ENCODE assay signal across 29 cellular contexts in the genomic region with DNA sequence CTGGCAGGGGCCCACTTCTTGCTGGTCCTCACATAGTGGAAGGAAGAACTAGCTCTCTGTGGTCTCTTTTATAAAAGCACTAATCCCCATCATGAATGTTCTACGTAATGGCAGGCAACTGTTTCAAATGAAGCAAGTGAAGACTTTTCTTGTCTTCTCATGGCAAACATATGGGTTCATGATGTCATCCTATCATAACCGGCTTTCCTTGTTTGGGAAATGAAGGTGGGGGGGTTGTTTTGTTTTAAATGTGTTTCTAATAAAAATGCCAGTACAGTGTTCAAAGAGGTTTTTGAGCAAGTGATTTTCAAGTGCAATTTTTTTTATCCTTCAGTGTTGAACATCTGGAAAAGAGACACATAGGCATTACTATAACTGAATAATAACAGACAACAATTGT.
"Had no signal": no experiment of that assay in that cellular context is flagged by ENCODE, and none has a peak within 500 bp of the region (broad histone marks: within the 10 kb centered on the region; RNA-seq: fewer than 3 reads in every experiment).

No MANE protein-coding gene starts in this region.

- H3K36me3 ChIP-seq: brain microvascular endothelial cell, gastrocnemius medialis, heart right ventricle, WERI-Rb-1 had no signal

- H3K9me3 ChIP-seq: gastrocnemius medialis, heart right ventricle had no signal

- H3K4me3 ChIP-seq: coronary artery, dorsolateral prefrontal cortex, gastrocnemius medialis, heart right ventricle, hepatocyte had no signal

- ATAC-seq: activated CD4-positive, CD25-positive, alpha-beta regulatory T cell treated with anti-CD3 and anti-CD28 coated beads, Interleukin-2, amount 50 U/mL, for 24 hours; activated CD8-positive, alpha-beta T cell treated with anti-CD3 and anti-CD28 coated beads for 36 hours; activated T-cell treated with anti-CD3 and anti-CD28 coated beads, Interleukin-2, amount 50 U/mL, for 4 hours; activated T-helper 17 cell treated with anti-CD3 and anti-CD28 coated beads, Interleukin-2, amount 50 U/mL, for 72 hours; esophagus mucosa; foreskin keratinocyte; gastrocnemius medialis; heart right ventricle; T-helper 17 cell had no signal

- H3K27me3 ChIP-seq: brain microvascular endothelial cell, dorsolateral prefrontal cortex, foreskin keratinocyte, gastrocnemius medialis, heart right ventricle, hepatocyte had no signal

- H3K4me1 ChIP-seq: foreskin keratinocyte, gastrocnemius medialis had no signal

- DNase-seq: activated B cell treated with CpG ODN at 0.5 μM for 24 hours; activated CD4-positive, alpha-beta T cell treated with anti-CD3 and anti-CD28 coated beads for 48 hours; activated CD4-positive, alpha-beta T cell treated with anti-CD3 and anti-CD28 coated beads, Interleukin-2, amount 50 U/mL, for 1 hour; activated CD4-positive, alpha-beta T cell treated with anti-CD3 and anti-CD28 coated beads, Interleukin-2, amount 50 U/mL, for 48 hours; activated CD8-positive, alpha-beta memory T cell treated with anti-CD3 and anti-CD28 coated beads for 24 hours; activated CD8-positive, alpha-beta T cell treated with anti-CD3 and anti-CD28 coated beads for 36 hours; activated effector memory CD4-positive, alpha-beta T cell treated with Interleukin-2 at 50 U/mL for 16 hours; activated gamma-delta T cell treated with Interleukin-2 at 50 U/mL for 16 hours; activated naive CD4-positive, alpha-beta T cell treated with anti-CD3 and anti-CD28 coated beads, Interleukin-2, amount 50 U/mL, for 16 hours; activated naive CD4-positive, alpha-beta T cell treated with Interleukin-2 at 50 U/mL for 16 hours; activated T-cell treated with anti-CD3 and anti-CD28 coated beads, Interleukin-2, amount 50 U/mL, for 4 hours; amniotic stem cell; anterior cingulate cortex; brain microvascular endothelial cell; dorsolateral prefrontal cortex; effector memory CD4-positive, alpha-beta T cell; endodermal cell; foreskin keratinocyte; gastrocnemius medialis; glutamatergic neuron; heart right ventricle; T-helper 17 cell; T1000; WERI-Rb-1 had no signal

- H3K27ac ChIP-seq: brain microvascular endothelial cell, coronary artery, dorsolateral prefrontal cortex, foreskin keratinocyte, gastrocnemius medialis, heart right ventricle, hepatocyte, WERI-Rb-1 had no signal
